ENCODE assay signal across 1 cellular context in genomic region chr2:33730801-33731200, GRCh38.
TF ChIP-seq lines count a peak whose summit lies in the region.

No MANE protein-coding gene starts in this region.

TF ChIP-seq in H1, 55 proteins besides CTCF, POLR2A, EP300 and RAD21 (continued from another document):
- no peak for TF ChIP-seq SIN3A (conservative IDR thresholded peaks at IDR 0.05 in 1 of 2, IDR thresholded peaks at IDR 0.05 in 1 of 2; ENCODE audit: low read depth in 1 of 2, low read length in 2 of 2)
TF ChIP-seq in H1: peak in this region for 1.
